ENCODE assay signal across 8 cellular contexts in the genomic region with DNA sequence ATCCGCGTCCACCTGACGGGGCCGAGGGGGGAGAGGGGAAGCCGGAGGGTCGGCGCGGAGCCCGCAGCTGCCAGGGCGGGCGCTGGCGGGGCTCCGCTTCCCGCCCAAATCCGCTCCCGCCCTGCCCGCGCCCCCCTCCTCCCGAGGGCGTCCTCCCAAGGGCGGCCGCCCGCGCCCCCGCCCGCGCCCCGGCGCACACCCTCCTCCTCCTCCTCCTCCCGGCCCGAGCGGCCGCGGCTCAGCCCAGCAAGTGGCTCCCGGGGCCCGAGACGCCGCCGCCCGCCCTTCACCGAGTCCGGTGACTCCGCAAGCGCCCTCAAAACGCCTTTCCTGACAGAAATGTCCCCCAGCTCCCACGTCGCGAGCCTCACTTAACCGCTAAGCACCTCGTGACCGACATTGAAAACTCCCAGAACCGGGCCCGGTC. TPM values are rescaled to one million over a fixed set of nuclear protein-coding genes. Genes with fewer than 3 reads are reported as not detected.
DNase-seq lines count a peak whose midpoint lies in the region; ATAC-seq and TF ChIP-seq lines count a peak whose summit lies in the region.

No MANE protein-coding gene starts in this region.

- H3K4me3 ChIP-seq in WI38 (ENCODE audit: low read depth, low read length) (peak overlapping the region; percentile 97), ectodermal cell (ENCODE audit: insufficient read depth, low read depth, low read length) (peak overlapping the region; percentile 93)

- H3K36me3 Mint-ChIP-seq in memory B cell: peaks cover 6% of the 10 kb centered on the region

- ATAC-seq in HG03342 (IDR thresholded peaks at IDR 0.05; ENCODE audit: unreplicated experiment): peak; percentile 0
- peak; percentile 1 for ATAC-seq in memory B cell (ENCODE audit: low read depth)

- DNase-seq in NCI-H345 (lab: John Stamatoyannopoulos, UW) (peak; percentile 53), NCI-H345 treated with DMSO at 0.1 percent for 48 hours (lab: John Stamatoyannopoulos, UW; ENCODE audit: unreplicated experiment) (no peak), memory B cell (ENCODE audit: low spot score in 2 of 2) (peak in 1 of 2 donors; percentile 13), NCI-H2107 (lab: John Stamatoyannopoulos, UW) (no peak)
- DNase-seq in stimulated activated CD8-positive, alpha-beta memory T cell treated with anti-CD3 and anti-CD28 coated beads, Interleukin-15, amount 100 ng/mL, for 24 hours (ENCODE audit: low read depth): peak; percentile 21

- H3K4me1 ChIP-seq in ectodermal cell (ENCODE audit: control insufficient read depth, insufficient read depth, low read length): peaks cover 5% of the 10 kb centered on the region

- H3K9me3 ChIP-seq in ectodermal cell (ENCODE audit: control insufficient read depth, low read length): no peaks in the 10 kb centered on the region

- WGBS in ectodermal cell, 2 experiments: 0% methylated on average over 51 to 53 of the region's 53 CpGs

- H3K9me3 Mint-ChIP-seq in memory B cell: no peaks in the 10 kb centered on the region

- peaks cover 4% of the 10 kb centered on the region for H3K27me3 Mint-ChIP-seq in memory B cell

- peaks cover 14% of the 10 kb centered on the region for H3K36me3 ChIP-seq in ectodermal cell (ENCODE audit: control insufficient read depth, insufficient read depth, low read length)

- H3K27ac Mint-ChIP-seq in memory B cell: peak overlapping the region; percentile 99

- H3K4me1 Mint-ChIP-seq in memory B cell: peaks cover 17% of the 10 kb centered on the region

- peak overlapping the region; percentile 94 for H3K4me3 Mint-ChIP-seq in memory B cell

- H3K27me3 ChIP-seq in ectodermal cell (ENCODE audit: control insufficient read depth, insufficient read depth, low read length, poor library complexity, severe bottlenecking): no peaks in the 10 kb centered on the region

- peak overlapping the region; percentile 99 for H3K27ac ChIP-seq in ectodermal cell (ENCODE audit: insufficient read depth, low read depth, low read length, poor library complexity, severe bottlenecking)

- no peak for TF ChIP-seq CTCF in WI38 (IDR thresholded peaks at IDR 0.05; ENCODE audit: low read depth, low read length)

RNA-seq across cellular contexts. Expression of a gene that starts 0.5 kb away (rescaled TPM):
- polyA plus RNA-seq in ectodermal cell (2013, experiment 1 of 4): 529 TPM
- polyA plus RNA-seq in ectodermal cell (2013, experiment 2 of 4): 475 TPM
- polyA plus RNA-seq in ectodermal cell (2013, experiment 3 of 4): 623 TPM
- 637 TPM for polyA plus RNA-seq in ectodermal cell (2013, experiment 4 of 4)

RNA-seq across cellular contexts. Expression of a gene that starts 37.1 kb away (rescaled TPM):
- 27.6 TPM for polyA plus RNA-seq in ectodermal cell (2013, experiment 1 of 4)
- 24.1 TPM for polyA plus RNA-seq in ectodermal cell (2013, experiment 2 of 4)
- 30.7 TPM for polyA plus RNA-seq in ectodermal cell (2013, experiment 3 of 4)
- polyA plus RNA-seq in ectodermal cell (2013, experiment 4 of 4): 31.6 TPM

Comparison
In these comparisons a context has a peak if more than half of its experiments do, and no peak if none do; other contexts are left out.
1. DNase-seq: peak in NCI-H345 (single experiment) and stimulated activated CD8-positive, alpha-beta memory T cell treated with anti-CD3 and anti-CD28 coated beads, Interleukin-15, amount 100 ng/mL, for 24 hours (single experiment); none in NCI-H345 treated with DMSO at 0.1 percent for 48 hours (single experiment) and NCI-H2107 (single experiment).